25 cellular contexts compared by ENCODE assay signal in the genomic region with DNA sequence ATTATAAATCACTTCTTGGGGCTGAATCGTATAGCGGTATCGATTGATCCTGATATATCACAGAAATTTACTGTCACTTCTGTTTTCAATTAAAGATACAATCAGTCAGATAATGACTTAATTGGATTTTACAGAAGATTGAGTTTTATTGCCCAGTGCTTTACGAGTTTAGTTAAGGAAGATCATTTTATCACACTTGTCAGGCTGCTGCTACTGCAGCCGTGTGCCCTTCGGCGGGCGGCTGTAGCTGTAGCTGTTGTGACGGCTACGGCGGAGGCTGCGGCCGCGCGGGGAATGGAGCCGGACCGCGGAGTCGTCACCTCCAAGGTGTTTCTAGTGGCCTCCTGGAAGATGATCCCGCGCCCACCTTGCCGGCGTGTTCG. TPM values are rescaled to one million over a fixed set of nuclear protein-coding genes. Genes with fewer than 3 reads are reported as not detected.
DNase-seq lines count a peak whose midpoint lies in the region; ATAC-seq and TF ChIP-seq lines count a peak whose summit lies in the region.
"Had no signal": no experiment of that assay in that cellular context is flagged by ENCODE, and none has a peak within 500 bp of the region (broad histone marks: within the 10 kb centered on the region; RNA-seq: fewer than 3 reads in every experiment).

No MANE protein-coding gene starts in this region.

- peak; percentile 8 for DNase-seq in stimulated activated CD4-positive, alpha-beta T cell treated with anti-CD3 and anti-CD28 coated beads, Interleukin-15, amount 100 ng/mL, for 24 hours
- no peak for DNase-seq in stimulated activated CD4-positive, alpha-beta T cell treated with anti-CD3 and anti-CD28 coated beads, Interleukin-4, amount 100 ng/mL, for 4 hours
- no peak for DNase-seq in mesothelial cell of epicardium (ENCODE audit: low spot score in 2 of 2, unreplicated experiment in 2 of 2)
- DNase-seq in foreskin keratinocyte = no peak
- no peak for DNase-seq in G401 (ENCODE audit: low spot score)
- DNase-seq: body of pancreas; DMS153; hippocampal formation; KG1; kidney glomerular epithelial cell; NCI-H2029; NCI-H446; stimulated activated CD4-positive, alpha-beta T cell treated with anti-CD3 and anti-CD28 coated beads, Interleukin-4, amount 100 ng/mL, for 24 hours; SW 1271; uterus had no signal

- TF ChIP-seq CTCF in brain (conservative IDR thresholded peaks at IDR 0.05) = no peak
- no peak for TF ChIP-seq CTCF in mesothelial cell of epicardium (IDR thresholded peaks at IDR 0.05; ENCODE audit: unreplicated experiment)
- no peak for TF ChIP-seq CTCF in foreskin keratinocyte (conservative IDR thresholded peaks at IDR 0.05)

- H3K9me3 Mint-ChIP-seq in brain = peaks cover 0 to 8% (median 3%) of the 10 kb centered on the region in 5 experiments
- H3K9me3 Mint-ChIP-seq in mesothelial cell of epicardium = no peaks in the 10 kb centered on the region

- peaks cover 100% of the 10 kb centered on the region for H3K27me3 ChIP-seq in foreskin keratinocyte

- in situ Hi-C loops in G401 (cut with HindIII; ENCODE audit: low sequenced_read_pairs) = no loop called here

- H3K27me3 Mint-ChIP-seq in brain (peaks cover 98% of the 10 kb centered on the region), mesothelial cell of epicardium (ENCODE audit: low read depth) (peaks cover 94% of the 10 kb centered on the region)

- H3K27ac ChIP-seq in foreskin keratinocyte = no peak overlapping the region
- H3K27ac ChIP-seq: body of pancreas, RWPE1, uterus had no signal

- H3K36me3 Mint-ChIP-seq in brain (no peaks in the 10 kb centered on the region), mesothelial cell of epicardium (no peaks in the 10 kb centered on the region)

- H3K4me3 Mint-ChIP-seq in brain (peak overlapping the region in 4 of 5 experiments; percentile 43 to 77 (median 64)), mesothelial cell of epicardium (peak overlapping the region; percentile 56)
- H3K4me3 Mint-ChIP-seq: activated naive CD8-positive, alpha-beta T cell had no signal

- ATAC-seq in GM19351 (IDR thresholded peaks at IDR 0.05; ENCODE audit: unreplicated experiment) = no peak
- ATAC-seq in foreskin keratinocyte = no peak
- no peak for ATAC-seq in HG02885 (IDR thresholded peaks at IDR 0.05; ENCODE audit: poor library complexity, unreplicated experiment)
- ATAC-seq: body of pancreas had no signal

- no peak overlapping the region for H3K27ac Mint-ChIP-seq in brain
- peak overlapping the region; percentile 7 for H3K27ac Mint-ChIP-seq in mesothelial cell of epicardium
- H3K27ac Mint-ChIP-seq: activated naive CD8-positive, alpha-beta T cell; nephron had no signal

- no peaks in the 10 kb centered on the region for H3K4me1 ChIP-seq in foreskin keratinocyte

- peaks cover 63% of the 10 kb centered on the region for H3K4me1 Mint-ChIP-seq in brain
- H3K4me1 Mint-ChIP-seq in mesothelial cell of epicardium = peaks cover 61% of the 10 kb centered on the region

RNA-seq across cellular contexts. Expression of gene DMRT3, which starts 7.2 kb away (rescaled TPM):
- 0.29 TPM for polyA plus RNA-seq in brain (ENCODE audit: insufficient read depth, low read depth, low replicate concordance)
- 2.1 to 3.3 TPM (median 2.5 TPM) in 3 replicates for total RNA-seq in mesothelial cell of epicardium
- not detected in 2 replicates for total RNA-seq in foreskin keratinocyte
- polyA plus RNA-seq in foreskin keratinocyte = not detected in 2 replicates
- not detected in 2 replicates for total RNA-seq in G401 (2014; rRNA removed; shearing (Covaris generic))
- total RNA-seq: body of pancreas, pulmonary artery endothelial cell, smooth muscle cell had no signal
- polyA plus RNA-seq: AG04450, CD14-positive monocyte, smooth muscle cell had no signal
